Comparison of ENCODE assay signal across 8 cellular contexts in genomic region chrX:48676893-48677270, GRCh38. TPM values are rescaled to one million over a fixed set of nuclear protein-coding genes. Genes with fewer than 3 reads are reported as not detected.
DNase-seq lines count a peak whose midpoint lies in the region; ATAC-seq and TF ChIP-seq lines count a peak whose summit lies in the region.

No MANE protein-coding gene starts in this region.

- H3K27me3 Mint-ChIP-seq in activated T-helper 2 cell treated with anti-CD3 and anti-CD28 coated beads, Interferon-gamma antibody, Interleukin-2, Interleukin-4, amounts not matched to agents 10 μg/mL and 5 μg/mL and 100 μg/mL, durations not matched to agents 14 hours and 24 hours and 36 hours (ENCODE audit: low read depth), result no peaks in the 10 kb centered on the region

- peaks cover 0 to 9% (median 0%) of the 10 kb centered on the region in 12 donors for H3K4me1 ChIP-seq in heart left ventricle

- WGBS in heart left ventricle, 4 donors, result 0 to 36% (median 16%) methylated on average over 5 to 9 of the region's 9 CpGs

- no peak for TF ChIP-seq CTCF in heart left ventricle (IDR thresholded peaks at IDR 0.05)

- H3K36me3 Mint-ChIP-seq in activated T-helper 2 cell treated with anti-CD3 and anti-CD28 coated beads, Interferon-gamma antibody, Interleukin-2, Interleukin-4, amounts not matched to agents 10 μg/mL and 5 μg/mL and 100 μg/mL, durations not matched to agents 14 hours and 24 hours and 36 hours (ENCODE audit: low read depth), result peaks cover 9% of the 10 kb centered on the region

- H3K9me3 Mint-ChIP-seq in activated T-helper 2 cell treated with anti-CD3 and anti-CD28 coated beads, Interferon-gamma antibody, Interleukin-2, Interleukin-4, amounts not matched to agents 10 μg/mL and 5 μg/mL and 100 μg/mL, durations not matched to agents 14 hours and 24 hours and 36 hours, result no peaks in the 10 kb centered on the region

- DNase-seq in NCI-H82 (lab: John Stamatoyannopoulos, UW) (peak; percentile 44), NCI-H82 treated with DMSO at 0.1 percent for 48 hours (lab: John Stamatoyannopoulos, UW; ENCODE audit: unreplicated experiment) (no peak), heart left ventricle (peak in 1 of 5 donors; percentile 33), skeletal muscle cell (ENCODE audit: low read depth) (no peak)
- no peak for DNase-seq in activated T-helper 2 cell treated with anti-CD3 and anti-CD28 coated beads, Interferon-gamma antibody, Interleukin-2, Interleukin-4, amounts not matched to agents 10 μg/mL and 5 μg/mL and 100 μg/mL, durations not matched to agents 14 hours and 24 hours and 36 hours (ENCODE audit: low spot score)

- ATAC-seq in HG03139 (IDR thresholded peaks at IDR 0.05; ENCODE audit: unreplicated experiment), result peak; percentile 12
- ATAC-seq in heart left ventricle, result peak in 2 of 4 donors; percentile 1 to 28
- no peak for ATAC-seq in HG02840 (IDR thresholded peaks at IDR 0.05; ENCODE audit: low FRiP score, unreplicated experiment)
- no peak for ATAC-seq in HG02885 (IDR thresholded peaks at IDR 0.05; ENCODE audit: poor library complexity, unreplicated experiment)

- H3K4me3 ChIP-seq in heart left ventricle (peak overlapping the region; percentile 41 to 95 (median 76)), skeletal muscle cell (ENCODE audit: low read depth, low read length) (peak overlapping the region; percentile 67)

- peak overlapping the region; percentile 47 to 93 (median 87) for H3K27ac ChIP-seq in heart left ventricle

- no peaks in the 10 kb centered on the region for H3K27me3 ChIP-seq in heart left ventricle

- no peak for TF ChIP-seq POLR2A in heart left ventricle (IDR thresholded peaks at IDR 0.05)

- peak overlapping the region; percentile 91 for H3K27ac Mint-ChIP-seq in activated T-helper 2 cell treated with anti-CD3 and anti-CD28 coated beads, Interferon-gamma antibody, Interleukin-2, Interleukin-4, amounts not matched to agents 10 μg/mL and 5 μg/mL and 100 μg/mL, durations not matched to agents 14 hours and 24 hours and 36 hours

- no peaks in the 10 kb centered on the region for H3K36me3 ChIP-seq in heart left ventricle

- peak overlapping the region; percentile 91 for H3K4me3 Mint-ChIP-seq in activated T-helper 2 cell treated with anti-CD3 and anti-CD28 coated beads, Interferon-gamma antibody, Interleukin-2, Interleukin-4, amounts not matched to agents 10 μg/mL and 5 μg/mL and 100 μg/mL, durations not matched to agents 14 hours and 24 hours and 36 hours (ENCODE audit: low read depth)

- H3K9me3 ChIP-seq in heart left ventricle, result no peaks in the 10 kb centered on the region

- H3K4me1 Mint-ChIP-seq in activated T-helper 2 cell treated with anti-CD3 and anti-CD28 coated beads, Interferon-gamma antibody, Interleukin-2, Interleukin-4, amounts not matched to agents 10 μg/mL and 5 μg/mL and 100 μg/mL, durations not matched to agents 14 hours and 24 hours and 36 hours (ENCODE audit: low read depth), result peaks cover 13% of the 10 kb centered on the region

- intact Hi-C loops in activated T-helper 2 cell treated with anti-CD3 and anti-CD28 coated beads, Interferon-gamma antibody, Interleukin-2, Interleukin-4, amounts not matched to agents 10 μg/mL and 5 μg/mL and 100 μg/mL, durations not matched to agents 14 hours and 24 hours and 36 hours (cut with micrococcal nuclease), result loop anchor here (2.0 to 5.0 kb wide), 3 partner anchors 20 to 80 kb away; partner anchors contain the start of genes SUV39H1 and WDR13
- intact Hi-C loops in heart left ventricle (cut with DNase I), result loop anchor here in 5 of 10 donors (1.0 to 10.0 kb wide), 5 partner anchors 20 to 238 kb away; partner anchors contain the start of genes HDAC6 (in 1 of the 5), PIM2 (in 1 of the 5), SLC35A2 (in 1 of the 5) and SUV39H1 (in 1 of the 5)

RNA-seq across cellular contexts. Expression of gene WAS, which starts 6.7 kb away (rescaled TPM):
- total RNA-seq in activated T-helper 2 cell treated with anti-CD3 and anti-CD28 coated beads, Interferon-gamma antibody, Interleukin-2, Interleukin-4, amounts not matched to agents 10 μg/mL and 5 μg/mL and 100 μg/mL, durations not matched to agents 14 hours and 24 hours and 36 hours, result 117 and 120 TPM in 2 replicates
- total RNA-seq in heart left ventricle, result 10 to 100 TPM in 1 of 9 donors, 1 to 10 TPM in 8; 1.1 to 26.8 (median 3.0) TPM
- polyA plus RNA-seq in heart left ventricle, result 1 to 10 TPM; 1.5 to 1.8 TPM

RNA-seq across cellular contexts. Expression of gene SUV39H1, which starts 19.7 kb away (rescaled TPM):
- total RNA-seq in activated T-helper 2 cell treated with anti-CD3 and anti-CD28 coated beads, Interferon-gamma antibody, Interleukin-2, Interleukin-4, amounts not matched to agents 10 μg/mL and 5 μg/mL and 100 μg/mL, durations not matched to agents 14 hours and 24 hours and 36 hours, result 28.8 and 29.6 TPM in 2 replicates
- total RNA-seq in heart left ventricle, result 1 to 10 TPM; 2.4 to 6.7 (median 3.6) TPM
- polyA plus RNA-seq in heart left ventricle, result 1 to 10 TPM; 1.9 to 4.7 TPM
